8 cellular contexts compared by ENCODE assay signal in genomic region chr3:58049143-58049785, GRCh38. TPM values are rescaled to one million over a fixed set of nuclear protein-coding genes. Genes with fewer than 3 reads are reported as not detected.
DNase-seq lines count a peak whose midpoint lies in the region; ATAC-seq, FAIRE-seq and TF ChIP-seq lines count a peak whose summit lies in the region.

No MANE protein-coding gene starts in this region.

- H3K4me1 ChIP-seq in GM12878 (ENCODE audit: control insufficient read depth, insufficient read depth, low read length) (no peaks in the 10 kb centered on the region), spleen (peaks cover 11 to 74% (median 47%) of the 10 kb centered on the region in 6 donors)
- no peaks in the 10 kb centered on the region for H3K4me1 ChIP-seq in effector memory CD4-positive, alpha-beta T cell (ENCODE audit: control insufficient read depth, insufficient read depth, low read length, poor library complexity, severe bottlenecking)

- H3K27me3 ChIP-seq in GM12878 (replicated peaks in 1 of 2; ENCODE audit: control insufficient read depth in 2 of 2, insufficient read depth in 2 of 2, low read length in 1 of 2) (no peaks in the 10 kb centered on the region), spleen (replicated peaks in 1 of 7) (no peaks in the 10 kb centered on the region)
- H3K27me3 ChIP-seq in effector memory CD4-positive, alpha-beta T cell (replicated peaks; ENCODE audit: control insufficient read depth, insufficient read depth, low read length, poor library complexity, severe bottlenecking): no peaks in the 10 kb centered on the region

- 80% methylated on average over 10 of the region's 10 CpGs for WGBS in GM12878 (ENCODE audit: insufficient coverage, insufficient replicate concordance, low lambda C conversion rate, missing lambda C conversion rate)
- 72 to 82% (median 74%) methylated on average over 10 of the region's 10 CpGs for WGBS in spleen, 5 donors

- H3K27ac ChIP-seq in GM12878 (ENCODE audit: control insufficient read depth, insufficient read depth): no peak overlapping the region
- peak overlapping the region; percentile 6 to 75 (median 44) for H3K27ac ChIP-seq in spleen
- no peak overlapping the region for H3K27ac ChIP-seq in effector memory CD4-positive, alpha-beta T cell (ENCODE audit: insufficient read depth, low read length, poor library complexity, severe bottlenecking)

- H3K9ac ChIP-seq in GM12878 (ENCODE audit: control insufficient read depth, insufficient read depth, low read length): no peak overlapping the region

- POLR2A ChIA-PET in GM12878 (lab: Charles Lee): interaction anchor here (1.0 to 2.4 kb wide), 7 partner anchors 9 to 37 kb away, joined by 3 to 10 read pairs (median 5); no protein-coding TSS in a partner anchor

- H3K79me2 ChIP-seq in GM12878 (ENCODE audit: control insufficient read depth, insufficient read depth, low read length): no peaks in the 10 kb centered on the region; the same call in 1 of the 2 replicates

- H3K4me2 ChIP-seq in GM12878 (ENCODE audit: control insufficient read depth, insufficient read depth): no peak overlapping the region

- TF ChIP-seq RAD21 in GM12878 (IDR thresholded peaks at IDR 0.05; ENCODE audit: insufficient read depth, low read depth, low read length): no peak

- H3K36me3 ChIP-seq in GM12878 (ENCODE audit: control insufficient read depth in 2 of 2, insufficient read depth in 2 of 2, low read length in 1 of 2) (no peaks in the 10 kb centered on the region), spleen (no peaks in the 10 kb centered on the region)
- no peaks in the 10 kb centered on the region for H3K36me3 ChIP-seq in effector memory CD4-positive, alpha-beta T cell (ENCODE audit: control insufficient read depth, insufficient read depth, low read length)

- SMC1A ChIA-PET in GM12878 (lab: Charles Lee; ENCODE audit: uncharacterized antibody, unreplicated experiment): interaction anchor here (0.6 to 5.3 kb wide), 9 partner anchors 10 to 137 kb away, joined by 3 to 17 read pairs (median 4); no protein-coding TSS in a partner anchor

- H2AFZ ChIP-seq in GM12878 (ENCODE audit: control insufficient read depth, low read depth, low read length): no peak overlapping the region

- RAD21 ChIA-PET in GM12878 (lab: Charles Lee; ENCODE audit: unreplicated experiment): interaction anchor here (0.7 to 2.3 kb wide), 4 partner anchors 14 to 40 kb away, joined by 3 to 9 read pairs (median 5); partner anchors contain the start of gene FLNB

- H4K20me1 ChIP-seq in GM12878 (ENCODE audit: control insufficient read depth, insufficient read depth): peaks cover 8% of the 10 kb centered on the region

- BruUV-seq in GM12878 (replicated peaks; lab: Mats Ljungman, UMichigan): no TSS peak

- no peak for TF ChIP-seq POLR2A in GM12878 (IDR thresholded peaks at IDR 0.05; ENCODE audit: low read depth, low read length)
- TF ChIP-seq POLR2A in spleen (IDR thresholded peaks at IDR 0.05): no peak

- ATAC-seq in GM12878: peak; percentile 71
- ATAC-seq in GM21367 (IDR thresholded peaks at IDR 0.05; ENCODE audit: unreplicated experiment): no peak
- ATAC-seq in GM21515 (IDR thresholded peaks at IDR 0.05; ENCODE audit: unreplicated experiment): no peak

- TF ChIP-seq EP300 in GM12878 (IDR thresholded peaks at IDR 0.05; ENCODE audit: borderline replicate concordance in 1 of 2, control insufficient read depth in 1 of 2, low read depth in 2 of 2, low read length in 2 of 2): no peak

- in situ Hi-C loops in GM12878 (cut with MboI): no loop called here

- no peak for TF ChIP-seq CTCF in GM12878 (IDR thresholded peaks at IDR 0.05 in 2 of 3, conservative IDR thresholded peaks at IDR 0.05 in 1 of 3; ENCODE audit: control insufficient read depth in 2 of 3, extremely low read depth in 1 of 3, insufficient read depth in 1 of 3, low read depth in 3 of 3, low read length in 3 of 3)
- TF ChIP-seq CTCF in spleen (IDR thresholded peaks at IDR 0.05 in 8 of 11, conservative IDR thresholded peaks at IDR 0.05 in 3 of 11): no peak

- DNase-seq in HT-29 (ENCODE audit: low spot score) (peak; percentile 86), GM12878 (ENCODE audit: low read depth, low spot score) (no peak), spleen (no peak), NCI-H524 treated with DMSO at 0.1 percent for 48 hours (lab: John Stamatoyannopoulos, UW) (no peak)
- no peak for DNase-seq in effector memory CD4-positive, alpha-beta T cell

- CTCF ChIA-PET in GM12878 (lab: Yijun Ruan, JAX): interaction anchor here (1.0 to 2.3 kb wide), 5 partner anchors 8 to 40 kb away, joined by 3 to 8 read pairs (median 4); no protein-coding TSS in a partner anchor

- intact Hi-C loops in GM12878 (cut with micrococcal nuclease; ENCODE audit: unreplicated experiment): no loop called here
- intact Hi-C loops in spleen (cut with DNase I; ENCODE audit: low total_unique reads): no loop called here

- no peak for FAIRE-seq in GM12878 (lab: Jason Lieb, UNC)

- H3K4me3 ChIP-seq in GM12878 (no peak overlapping the region), iPS-18c (ENCODE audit: insufficient read depth, low read depth, low read length) (0 out of 2 replicates have a peak overlapping the region, but pooled peaks have one; percentile 2), spleen (no peak overlapping the region)
- no peak overlapping the region for H3K4me3 ChIP-seq in effector memory CD4-positive, alpha-beta T cell (ENCODE audit: insufficient read depth, low read depth, low read length, poor library complexity, severe bottlenecking)

- H3K9me3 ChIP-seq in GM12878 (replicated peaks; ENCODE audit: control insufficient read depth, insufficient read depth, low read length) (no peaks in the 10 kb centered on the region; the same call in 2 of the 3 replicates), iPS-18c (ENCODE audit: control insufficient read depth, insufficient read depth, low read length) (no peaks in the 10 kb centered on the region), spleen (no peaks in the 10 kb centered on the region)
- no peaks in the 10 kb centered on the region for H3K9me3 ChIP-seq in effector memory CD4-positive, alpha-beta T cell (ENCODE audit: control insufficient read depth, low read length)

TF ChIP-seq in GM12878, 131 proteins besides CTCF, POLR2A, EP300 and RAD21:
- no peak for TF ChIP-seq PAX8 (IDR thresholded peaks at IDR 0.05)
- TF ChIP-seq EED (IDR thresholded peaks at IDR 0.05; ENCODE audit: low read depth): peak; percentile 39; the same call in 1 of the 2 replicates
- TF ChIP-seq JUNB (IDR thresholded peaks at IDR 0.05): peak; percentile 53

RNA-seq across cellular contexts. Expression of gene FLNB, which starts 41.0 kb away (rescaled TPM):
- total RNA-seq in HT-29 (2014; rRNA removed; shearing (Covaris generic)): 225 and 241 TPM in 2 replicates
- 317 and 324 TPM in 2 replicates for total RNA-seq in GM12878 (2013; cell fraction: nucleolus; rRNA removed)
- total RNA-seq in GM12878 (2014; rRNA removed): 41.3 and 44.1 TPM in 2 replicates
- total RNA-seq in GM12878 (2014; rRNA removed; fragmentation: Illumina TruSeq; extraction: Trizol): 28.7 and 29.8 TPM in 2 replicates
- 51.8 and 58.1 TPM in 2 replicates for total RNA-seq in GM12878 (2021)
- polyA plus RNA-seq in GM12878 (2011; ENCODE audit: low read depth): 21.1 TPM
- polyA plus RNA-seq in GM12878 (2011; rRNA removed): 29.9 and 40.9 TPM in 2 replicates
- 58.3 and 60.6 TPM in 2 replicates for polyA plus RNA-seq in GM12878 (2011; cell fraction: cytosol; rRNA removed)
- polyA plus RNA-seq in GM12878 (2011; cell fraction: nucleus; rRNA removed): 205 and 415 TPM in 2 replicates
- 28.7 and 30.9 TPM in 2 replicates for polyA plus RNA-seq in GM12878 (2012)
- polyA plus RNA-seq in GM12878 (2014; fragmentation: Illumina TruSeq; extraction: Trizol): 32.3 and 33.1 TPM in 2 replicates
- polyA plus RNA-seq in GM12878 (2014; fragmentation: Nextera tagmentation; extraction: Ambion mirVana): 10 to 100 TPM; 13.6 to 15.8 TPM
- polyA plus RNA-seq in GM12878 (2014; rRNA removed): 22.9 and 26.4 TPM in 2 replicates
- polyA plus RNA-seq in GM12878 (2016; fragmentation: Nextera tagmentation; extraction: Ambion mirVana): 10 to 100 TPM; 18.9 to 20.3 TPM
- 153 and 195 TPM in 2 replicates for polyA minus RNA-seq in GM12878 (2011; rRNA and poly(A)+ RNA removed)
- polyA minus RNA-seq in GM12878 (2011; cell fraction: cytosol; rRNA and poly(A)+ RNA removed): 90.3 and 94.3 TPM in 2 replicates
- polyA minus RNA-seq in GM12878 (2011; cell fraction: nucleus; rRNA and poly(A)+ RNA removed): 105 and 299 TPM in 2 replicates
- 100 to 1,000 TPM in 4 of 7 donors, 10 to 100 TPM in 3; 77.5 to 163 (median 111) TPM for total RNA-seq in spleen
- polyA plus RNA-seq in spleen: 10 to 100 TPM; 38.9 to 70.3 (median 49.4) TPM

Comparison
In these comparisons a context has a peak if more than half of its experiments do, and no peak if none do; other contexts are left out.
1. H3K27ac ChIP-seq: peak in spleen (8 of 8); none in GM12878 (single experiment) and effector memory CD4-positive, alpha-beta T cell (single experiment).